Comparison of ENCODE assay signal across 2 cellular contexts in the genomic region with DNA sequence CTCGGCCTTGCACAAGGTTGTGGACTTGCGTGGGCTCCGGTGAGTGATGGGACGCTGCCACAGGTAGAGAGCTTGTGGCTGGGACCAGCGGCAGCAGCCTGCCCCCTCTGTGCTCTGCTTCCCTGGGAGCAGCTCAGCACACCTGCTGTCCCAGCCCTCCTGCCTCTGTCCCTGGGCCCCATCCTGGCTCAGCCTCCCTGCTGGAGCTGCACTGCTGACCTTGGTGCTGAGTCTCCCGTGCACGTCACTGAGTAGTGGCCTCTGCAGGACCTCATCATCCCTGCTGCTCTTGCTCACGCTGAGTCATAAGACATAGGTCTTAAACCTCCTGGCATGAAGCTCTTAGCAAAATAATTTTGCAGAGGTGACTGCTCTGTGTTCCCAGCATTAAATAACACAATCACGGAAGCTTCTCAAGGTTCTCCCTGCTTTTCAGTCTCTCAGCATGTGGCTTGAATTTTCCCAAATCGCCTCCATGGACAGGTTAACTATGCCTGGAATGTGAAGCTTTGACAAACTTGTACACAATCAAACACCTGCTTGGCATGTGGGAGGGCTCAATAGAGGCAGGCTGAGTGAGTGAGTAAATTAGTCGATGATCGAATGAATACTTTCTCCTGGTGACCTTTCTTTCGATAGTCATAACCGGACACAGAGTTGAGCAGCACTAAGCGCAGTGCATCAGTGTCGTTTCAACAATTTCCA.
TF ChIP-seq lines count a peak whose summit lies in the region.

No MANE protein-coding gene starts in this region.

TF ChIP-seq in H1, 55 proteins besides CTCF, POLR2A, EP300 and RAD21 (continued from another document):
- peak; percentile 51; the same call in 1 of the 2 replicates for TF ChIP-seq CREB1 (IDR thresholded peaks at IDR 0.05)
- peak in 1 of 2 experiments; percentile 37; a peak in 1 of 4 replicates for TF ChIP-seq SIN3A (conservative IDR thresholded peaks at IDR 0.05 in 1 of 2, IDR thresholded peaks at IDR 0.05 in 1 of 2; ENCODE audit: low read depth in 1 of 2, low read length in 2 of 2)
- TF ChIP-seq TEAD4 (IDR thresholded peaks at IDR 0.05; ENCODE audit: low read depth, low read length): peak; percentile 87
- 0 out of 2 replicates have a peak, but pooled peaks have one; percentile 34 for TF ChIP-seq TCF12 (IDR thresholded peaks at IDR 0.05; ENCODE audit: low read depth, low read length)
TF ChIP-seq in H1: peak in this region for 5.

TF ChIP-seq in HepG2, 621 proteins besides CTCF, POLR2A, EP300 and RAD21:
- TF ChIP-seq, protein P1, sequence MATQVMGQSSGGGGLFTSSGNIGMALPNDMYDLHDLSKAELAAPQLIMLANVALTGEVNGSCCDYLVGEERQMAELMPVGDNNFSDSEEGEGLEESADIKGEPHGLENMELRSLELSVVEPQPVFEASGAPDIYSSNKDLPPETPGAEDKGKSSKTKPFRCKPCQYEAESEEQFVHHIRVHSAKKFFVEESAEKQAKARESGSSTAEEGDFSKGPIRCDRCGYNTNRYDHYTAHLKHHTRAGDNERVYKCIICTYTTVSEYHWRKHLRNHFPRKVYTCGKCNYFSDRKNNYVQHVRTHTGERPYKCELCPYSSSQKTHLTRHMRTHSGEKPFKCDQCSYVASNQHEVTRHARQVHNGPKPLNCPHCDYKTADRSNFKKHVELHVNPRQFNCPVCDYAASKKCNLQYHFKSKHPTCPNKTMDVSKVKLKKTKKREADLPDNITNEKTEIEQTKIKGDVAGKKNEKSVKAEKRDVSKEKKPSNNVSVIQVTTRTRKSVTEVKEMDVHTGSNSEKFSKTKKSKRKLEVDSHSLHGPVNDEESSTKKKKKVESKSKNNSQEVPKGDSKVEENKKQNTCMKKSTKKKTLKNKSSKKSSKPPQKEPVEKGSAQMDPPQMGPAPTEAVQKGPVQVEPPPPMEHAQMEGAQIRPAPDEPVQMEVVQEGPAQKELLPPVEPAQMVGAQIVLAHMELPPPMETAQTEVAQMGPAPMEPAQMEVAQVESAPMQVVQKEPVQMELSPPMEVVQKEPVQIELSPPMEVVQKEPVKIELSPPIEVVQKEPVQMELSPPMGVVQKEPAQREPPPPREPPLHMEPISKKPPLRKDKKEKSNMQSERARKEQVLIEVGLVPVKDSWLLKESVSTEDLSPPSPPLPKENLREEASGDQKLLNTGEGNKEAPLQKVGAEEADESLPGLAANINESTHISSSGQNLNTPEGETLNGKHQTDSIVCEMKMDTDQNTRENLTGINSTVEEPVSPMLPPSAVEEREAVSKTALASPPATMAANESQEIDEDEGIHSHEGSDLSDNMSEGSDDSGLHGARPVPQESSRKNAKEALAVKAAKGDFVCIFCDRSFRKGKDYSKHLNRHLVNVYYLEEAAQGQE (IDR thresholded peaks at IDR 0.05; ENCODE audit: borderline replicate concordance in 1 of 2, low read depth in 1 of 2, low read length in 2 of 2): peak; percentile 39 to 81
- TF ChIP-seq ZNF775 (CRISPR knock-in tag; IDR thresholded peaks at IDR 0.05; ENCODE audit: borderline replicate concordance): no peak
TF ChIP-seq in HepG2: peak in this region for 1.
